In genomic region chr6:31643818-31644454, GRCh38 we compare ENCODE assay signal across 18 cellular contexts. TPM values are rescaled to one million over a fixed set of nuclear protein-coding genes. Genes with fewer than 3 reads are reported as not detected.
DNase-seq lines count a peak whose midpoint lies in the region; ATAC-seq, FAIRE-seq and TF ChIP-seq lines count a peak whose summit lies in the region.
"Had no signal": no experiment of that assay in that cellular context is flagged by ENCODE, and none has a peak within 500 bp of the region (broad histone marks: within the 10 kb centered on the region; RNA-seq: fewer than 3 reads in every experiment).

No MANE protein-coding gene starts in this region.

- H3K4me3 ChIP-seq in bronchial epithelial cell (ENCODE audit: low read depth, low read length) (no peak overlapping the region), osteoblast (ENCODE audit: insufficient read depth, low read length) (no peak overlapping the region)

- H2AFZ ChIP-seq in osteoblast (ENCODE audit: low read length), result no peak overlapping the region

- TF ChIP-seq CTCF in bronchial epithelial cell (IDR thresholded peaks at IDR 0.05; ENCODE audit: insufficient read depth, low read length, severe bottlenecking) (no peak), osteoblast (IDR thresholded peaks at IDR 0.05; ENCODE audit: extremely low read depth, low read depth, low read length) (no peak)

- FAIRE-seq in bronchial epithelial cell (lab: Jason Lieb, UNC), result peak; percentile 50

- H3K27me3 ChIP-seq in bronchial epithelial cell (ENCODE audit: control insufficient read depth, insufficient read depth, low read length), result no peaks in the 10 kb centered on the region
- H3K27me3 ChIP-seq in osteoblast (ENCODE audit: insufficient read depth, low read length), result no peaks in the 10 kb centered on the region
- H3K27me3 ChIP-seq: BE2C had no signal

- no peak overlapping the region for H3K4me2 ChIP-seq in osteoblast (ENCODE audit: insufficient read depth, low read length)

- no peaks in the 10 kb centered on the region for H3K27me3 Mint-ChIP-seq in stimulated activated naive CD8-positive, alpha-beta T cell treated with anti-CD3 and anti-CD28 coated beads, Interleukin-15, amount 100 ng/mL, for 72 hours
- H3K27me3 Mint-ChIP-seq: CD4-positive, CD25-positive, alpha-beta regulatory T cell had no signal

- H3K4me1 ChIP-seq in osteoblast (ENCODE audit: insufficient read depth, low read length), result peaks cover 7% of the 10 kb centered on the region
- H3K4me1 ChIP-seq: BE2C had no signal

- peak overlapping the region in 1 of 2 donors; percentile 19 for H3K27ac Mint-ChIP-seq in stimulated activated naive CD8-positive, alpha-beta T cell treated with anti-CD3 and anti-CD28 coated beads, Interleukin-15, amount 100 ng/mL, for 72 hours
- H3K27ac Mint-ChIP-seq: CD4-positive, CD25-positive, alpha-beta regulatory T cell had no signal

- H3K36me3 ChIP-seq in bronchial epithelial cell (ENCODE audit: control insufficient read depth, insufficient read depth, low read length) (peaks cover 54% of the 10 kb centered on the region), osteoblast (ENCODE audit: insufficient read depth, low read length) (peaks cover 86% of the 10 kb centered on the region)

- peaks cover 25% of the 10 kb centered on the region for H3K4me1 Mint-ChIP-seq in stimulated activated naive CD8-positive, alpha-beta T cell treated with anti-CD3 and anti-CD28 coated beads, Interleukin-15, amount 100 ng/mL, for 72 hours

- H3K79me2 ChIP-seq in osteoblast (ENCODE audit: insufficient read depth, low read length), result peaks cover 10% of the 10 kb centered on the region

- peak; percentile 26 for DNase-seq in DMS53 (lab: John Stamatoyannopoulos, UW)
- no peak for DNase-seq in DMS53 treated with DMSO at 0.1 percent for 48 hours (lab: John Stamatoyannopoulos, UW; ENCODE audit: unreplicated experiment)
- peak; percentile 0 for DNase-seq in HCEC 1CT
- DNase-seq in bronchial epithelial cell (ENCODE audit: low read depth), result no peak
- peak; percentile 80 for DNase-seq in osteoblast (ENCODE audit: insufficient read length, low spot score, missing footprints)
- DNase-seq in stimulated activated CD4-positive, alpha-beta T cell treated with anti-CD3 and anti-CD28 coated beads, Interleukin-2, amount 100 ng/mL, for 48 hours, result no peak
- DNase-seq in stimulated activated naive CD8-positive, alpha-beta T cell treated with anti-CD3 and anti-CD28 coated beads, Interleukin-15, amount 100 ng/mL, for 72 hours, result no peak
- DNase-seq in NCI-H187 treated with DMSO at 0.1 percent for 48 hours (lab: John Stamatoyannopoulos, UW), result no peak
- DNase-seq: 8988T; BE2C; CD4-positive, CD25-positive, alpha-beta regulatory T cell; COR-L47; MM.1S; NCI-H1092; NCI-H1436 treated with DMSO at 0.1 percent for 48 hours; NCI-H2081; NCI-H446 treated with DMSO at 0.1 percent for 48 hours; RPMI8226 had no signal

- no peak overlapping the region for H3K4me3 Mint-ChIP-seq in stimulated activated naive CD8-positive, alpha-beta T cell treated with anti-CD3 and anti-CD28 coated beads, Interleukin-15, amount 100 ng/mL, for 72 hours
- H3K4me3 Mint-ChIP-seq: CD4-positive, CD25-positive, alpha-beta regulatory T cell had no signal

- no peak overlapping the region for H3K27ac ChIP-seq in osteoblast (ENCODE audit: low read depth, low read length)

- H3K9me3 ChIP-seq in osteoblast (ENCODE audit: low read depth, low read length), result no peaks in the 10 kb centered on the region
- H3K9me3 ChIP-seq: BE2C had no signal

- H3K9me3 Mint-ChIP-seq in stimulated activated naive CD8-positive, alpha-beta T cell treated with anti-CD3 and anti-CD28 coated beads, Interleukin-15, amount 100 ng/mL, for 72 hours, result no peaks in the 10 kb centered on the region

- no peak for ATAC-seq in stimulated activated naive CD8-positive, alpha-beta T cell treated with anti-CD3 and anti-CD28 coated beads, Interleukin-15, amount 100 ng/mL, for 72 hours

- H4K20me1 ChIP-seq in osteoblast (ENCODE audit: insufficient read depth, low read length), result peaks cover 6% of the 10 kb centered on the region

RNA-seq across cellular contexts. Expression of gene BAG6, which starts 8.5 kb away (rescaled TPM):
- total RNA-seq in bronchial epithelial cell, result 71.1 and 84.1 TPM in 2 replicates
- total RNA-seq in osteoblast, result 175 and 183 TPM in 2 replicates

RNA-seq across cellular contexts. Expression of gene APOM, which starts 11.8 kb away (rescaled TPM):
- 0.26 and 0.53 TPM in 2 replicates for total RNA-seq in bronchial epithelial cell
- 1.1 and 1.2 TPM in 2 replicates for total RNA-seq in osteoblast

RNA-seq across cellular contexts. Expression of gene C6orf47, which starts 16.6 kb away (rescaled TPM):
- 28.4 and 30.5 TPM in 2 replicates for total RNA-seq in bronchial epithelial cell
- total RNA-seq in osteoblast, result 21.2 and 21.7 TPM in 2 replicates

RNA-seq across cellular contexts. Expression of gene GPANK1, which starts 20.9 kb away (rescaled TPM):
- total RNA-seq in bronchial epithelial cell (10.0 and 10.2 TPM in 2 replicates), osteoblast (22.1 and 23.9 TPM in 2 replicates)

RNA-seq across cellular contexts. Expression of gene CSNK2B, which starts 21.9 kb away (rescaled TPM):
- total RNA-seq in bronchial epithelial cell (61.1 and 72.7 TPM in 2 replicates), osteoblast (124 and 150 TPM in 2 replicates)

Comparison
In these comparisons a context has a peak if more than half of its experiments do, and no peak if none do; other contexts are left out.
1. DNase-seq: peak in DMS53 (single experiment), HCEC 1CT (single experiment) and osteoblast (single experiment); none in DMS53 treated with DMSO at 0.1 percent for 48 hours (single experiment), bronchial epithelial cell (single experiment), stimulated activated CD4-positive, alpha-beta T cell treated with anti-CD3 and anti-CD28 coated beads, Interleukin-2, amount 100 ng/mL, for 48 hours (0 of 2), stimulated activated naive CD8-positive, alpha-beta T cell treated with anti-CD3 and anti-CD28 coated beads, Interleukin-15, amount 100 ng/mL, for 72 hours (0 of 2) and NCI-H187 treated with DMSO at 0.1 percent for 48 hours (single experiment).